In the genomic region with DNA sequence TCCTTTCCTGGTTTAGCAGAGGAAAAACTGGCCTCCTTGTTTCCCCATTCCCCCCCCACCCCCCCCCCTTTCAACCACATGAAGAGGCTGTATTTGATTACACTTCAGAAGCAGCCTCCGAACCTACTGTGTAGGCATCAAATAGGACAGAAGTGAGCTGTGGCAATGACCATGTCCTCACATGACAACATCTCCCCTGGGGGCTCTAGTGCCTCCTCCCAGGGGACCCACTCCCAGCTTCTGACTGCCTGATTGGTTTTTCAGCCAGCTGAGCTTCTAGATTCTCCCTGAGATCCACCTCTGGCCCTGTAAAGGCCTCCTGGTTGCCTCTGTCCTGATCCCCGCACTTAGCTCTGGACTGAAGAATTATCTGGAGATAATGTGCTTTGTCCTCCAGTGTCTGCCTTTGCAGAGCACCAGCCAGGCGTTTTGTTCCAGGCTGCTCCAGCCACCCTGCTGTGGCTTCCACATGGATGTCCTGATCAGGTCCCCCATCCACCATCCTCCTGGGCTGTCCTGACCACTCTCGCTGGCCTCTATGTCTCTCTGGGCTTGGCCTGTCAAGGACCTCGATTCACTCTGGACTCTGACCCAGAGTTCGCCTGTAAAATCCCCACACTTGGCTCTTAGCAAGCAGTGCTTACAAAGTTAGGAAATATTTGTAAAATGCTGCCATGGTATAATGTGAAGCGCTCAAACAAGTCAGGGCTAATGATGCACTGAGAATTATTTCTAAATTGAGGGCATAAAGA, we compare ENCODE assay signal across 14 cellular contexts. TPM values are rescaled to one million over a fixed set of nuclear protein-coding genes. Genes with fewer than 3 reads are reported as not detected.
DNase-seq lines count a peak whose midpoint lies in the region; FAIRE-seq and TF ChIP-seq lines count a peak whose summit lies in the region.
"Had no signal": no experiment of that assay in that cellular context is flagged by ENCODE, and none has a peak within 500 bp of the region (broad histone marks: within the 10 kb centered on the region; RNA-seq: fewer than 3 reads in every experiment).

No MANE protein-coding gene starts in this region.

- no peaks in the 10 kb centered on the region for H4K20me1 ChIP-seq in H1 (replicated peaks in 1 of 2; ENCODE audit: control insufficient read depth in 1 of 2, insufficient read depth in 2 of 2, low read length in 2 of 2)

- no peak overlapping the region; the same call in 1 of the 2 replicates for H4K8ac ChIP-seq in H1 (ENCODE audit: extremely low read depth, insufficient read depth, low read length)

- POLR2A ChIA-PET in H1 (lab: Charles Lee; ENCODE audit: partially characterized antibody) = interaction anchor here (0.8 to 11.8 kb wide), 9 partner anchors 9 to 202 kb away, joined by 3 to 125 read pairs (median 4); no protein-coding TSS in a partner anchor

- H3K14ac ChIP-seq in H1 (ENCODE audit: insufficient read length) = no peak overlapping the region

- H3K4me1 ChIP-seq in H1 (replicated peaks in 1 of 4; ENCODE audit: control insufficient read depth in 3 of 4, insufficient read depth in 4 of 4, low read length in 3 of 4) = peaks cover 0 to 8% (median 0%) of the 10 kb centered on the region in 4 experiments; a peak in 3 of 7 replicates
- peaks cover 0 to 4% of the 10 kb centered on the region in 2 donors for H3K4me1 ChIP-seq in muscle layer of duodenum (ENCODE audit: control insufficient read depth in 1 of 2, insufficient read depth in 2 of 2, low read length in 2 of 2)

- no peak overlapping the region for H2BK15ac ChIP-seq in H1 (ENCODE audit: low read length)

- TF ChIP-seq RAD21 in H1 (IDR thresholded peaks at IDR 0.05 in 1 of 2, conservative IDR thresholded peaks at IDR 0.05 in 1 of 2; ENCODE audit: low read depth in 2 of 2, low read length in 2 of 2) = no peak

- H2AFZ ChIP-seq in H1 (ENCODE audit: low read length) = no peak overlapping the region

- no peak overlapping the region for H2BK5ac ChIP-seq in H1 (ENCODE audit: low read depth, low read length)

- FAIRE-seq in H1 (lab: Jason Lieb, UNC) (no peak), GM12892 (lab: Jason Lieb, UNC) (no peak)

- H3K79me1 ChIP-seq in H1 (ENCODE audit: low read depth, low read length) = no peaks in the 10 kb centered on the region

- H3K4me2 ChIP-seq in H1 (ENCODE audit: insufficient read depth in 1 of 2, low read depth in 2 of 2, low read length in 2 of 2) = no peak overlapping the region

- H3K18ac ChIP-seq in H1 (ENCODE audit: extremely low read depth, low read length) = no peak overlapping the region

- H3K27me3 ChIP-seq in H1 (replicated peaks in 1 of 4; ENCODE audit: control insufficient read depth in 3 of 4, extremely low read depth in 1 of 4, insufficient read depth in 3 of 4, low read length in 3 of 4) (no peaks in the 10 kb centered on the region), muscle layer of duodenum (ENCODE audit: low read depth, low read length) (no peaks in the 10 kb centered on the region)
- H3K27me3 ChIP-seq: suprapubic skin had no signal

- no peak overlapping the region for H3K4ac ChIP-seq in H1 (replicated peaks; ENCODE audit: insufficient read length, low read depth, low read length)

- no peak overlapping the region for H2BK120ac ChIP-seq in H1 (replicated peaks; ENCODE audit: low read depth, low read length)

- no peaks in the 10 kb centered on the region for H3K79me2 ChIP-seq in H1 (ENCODE audit: control insufficient read depth in 1 of 2, insufficient read depth in 2 of 2, low read length in 2 of 2)

- CTCF ChIA-PET in H1 (lab: Charles Lee; ENCODE audit: partially characterized antibody) = interaction anchor here (0.6 to 0.7 kb wide), 2 partner anchors 11 to 12 kb away, joined by 3 to 4 read pairs; no protein-coding TSS in a partner anchor

- no peak overlapping the region for H3K9ac ChIP-seq in H1 (replicated peaks in 1 of 4; ENCODE audit: extremely low read depth in 1 of 4, low read depth in 3 of 4, low read length in 3 of 4)

- peaks cover 0 to 27% (median 11%) of the 10 kb centered on the region in 4 experiments; a peak in 3 of 8 replicates for H3K36me3 ChIP-seq in H1 (ENCODE audit: control insufficient read depth in 2 of 4, insufficient read depth in 4 of 4, low read length in 3 of 4)
- no peaks in the 10 kb centered on the region for H3K36me3 ChIP-seq in muscle layer of duodenum (ENCODE audit: control insufficient read depth in 1 of 2, insufficient read depth in 2 of 2, low read length in 2 of 2)
- H3K36me3 ChIP-seq: suprapubic skin had no signal

- H3K4me3 ChIP-seq in H1 (ENCODE audit: extremely low read depth in 1 of 4, insufficient read depth in 2 of 4, low read depth in 3 of 4, low read length in 4 of 4) = no peak overlapping the region
- H3K4me3 ChIP-seq in muscle layer of duodenum (ENCODE audit: low read depth in 1 of 2, low read length in 2 of 2) = no peak overlapping the region
- H3K4me3 ChIP-seq: suprapubic skin had no signal

- TF ChIP-seq POLR2A in GM18951 (IDR thresholded peaks at IDR 0.05; ENCODE audit: extremely low read depth, insufficient read depth, insufficient read length) (peak; percentile 30), H1 (IDR thresholded peaks at IDR 0.05; ENCODE audit: control extremely low read depth in 1 of 2, low read depth in 2 of 2, low read length in 2 of 2) (peak in 1 of 2 experiments; percentile 16; a peak in 1 of 3 replicates), GM12892 (IDR thresholded peaks at IDR 0.05; ENCODE audit: low read depth, low read length) (no peak)

- no peak overlapping the region for H3K23ac ChIP-seq in H1 (ENCODE audit: insufficient read length)

- H4K91ac ChIP-seq in H1 (replicated peaks; ENCODE audit: insufficient read length, low read length) = no peak overlapping the region

- no peak overlapping the region for H3K56ac ChIP-seq in H1 (replicated peaks; ENCODE audit: insufficient read length, low read depth, low read length)

- H3K23me2 ChIP-seq in H1 (ENCODE audit: low read depth, low read length) = no peaks in the 10 kb centered on the region

- in situ Hi-C loops in GM18951 (cut with MboI; ENCODE audit: low sequenced_read_pairs, unreplicated experiment) = no loop called here

- H3K9me3 ChIP-seq in H1 (ENCODE audit: insufficient read depth in 2 of 2, low read depth in 1 of 2, low read length in 1 of 2) (no peaks in the 10 kb centered on the region), muscle layer of duodenum (ENCODE audit: control insufficient read depth in 1 of 2, low read length in 2 of 2) (no peaks in the 10 kb centered on the region)
- H3K9me3 ChIP-seq: suprapubic skin had no signal

- no peak overlapping the region for H4K5ac ChIP-seq in H1 (ENCODE audit: insufficient read length, low read depth, low read length)

- H2BK20ac ChIP-seq in H1 (ENCODE audit: low read length) = no peak overlapping the region

- no peak overlapping the region for H3K27ac ChIP-seq in H1 (ENCODE audit: low read depth, low read length)
- H3K27ac ChIP-seq in muscle layer of duodenum (ENCODE audit: low read length) = peak overlapping the region; percentile 35
- H3K27ac ChIP-seq: suprapubic skin had no signal

- H2AK5ac ChIP-seq in H1 (ENCODE audit: low read depth, low read length) = no peak overlapping the region

- DNase-seq in AG20443 (ENCODE audit: low spot score) (peak; percentile 27), H1 (ENCODE audit: low read depth in 1 of 2, low spot score in 2 of 2) (no peak), GM12892 (ENCODE audit: insufficient read length) (no peak), SIG-M5 (lab: John Stamatoyannopoulos, UW) (no peak), mucosa of gallbladder (ENCODE audit: low spot score) (no peak)
- no peak for DNase-seq in stimulated activated CD8-positive, alpha-beta memory T cell treated with anti-CD3 and anti-CD28 coated beads, Interleukin-4, amount 100 ng/mL, for 48 hours
- DNase-seq: activated CD4-positive, alpha-beta memory T cell treated with anti-CD3 and anti-CD28 coated beads for 36 hours; immature natural killer cell; KBM-7; NCI-H748 treated with DMSO at 0.1 percent for 48 hours; stimulated activated CD4-positive, alpha-beta T cell treated with anti-CD3 and anti-CD28 coated beads, Interleukin-1b, Interleukin-23, amount 100 ng/mL, for 48 hours had no signal

- no peak for TF ChIP-seq EP300 in H1 (IDR thresholded peaks at IDR 0.05; ENCODE audit: borderline replicate concordance in 1 of 2, low read depth in 2 of 2, low read length in 2 of 2)

- TF ChIP-seq CTCF in H1 (IDR thresholded peaks at IDR 0.05; ENCODE audit: control extremely low read depth in 1 of 3, insufficient read depth in 1 of 3, low read depth in 1 of 3, low read length in 3 of 3) = no peak

- no peak overlapping the region; the same call in 1 of the 2 replicates for H2BK12ac ChIP-seq in H1 (ENCODE audit: low read depth, low read length)

- WGBS in H1 (ENCODE audit: extremely low coverage in 1 of 2, insufficient coverage in 1 of 2, insufficient read length in 1 of 2, insufficient replicate concordance in 2 of 2, low coverage in 1 of 2, low lambda C conversion rate in 2 of 2, missing lambda C conversion rate in 1 of 2), 2 experiments = 90% methylated on average over 6 of the region's 7 CpGs; no CpG with 5 or more reads in 1 of the 2 experiments

TF ChIP-seq in H1, 55 proteins besides CTCF, POLR2A, EP300 and RAD21:
- TF ChIP-seq ZNF274 (IDR thresholded peaks at IDR 0.05; ENCODE audit: borderline replicate concordance, extremely low read depth, low read length) (no peak), POLR2AphosphoS5 (IDR thresholded peaks at IDR 0.05; ENCODE audit: low read depth, low read length) (peak; percentile 44; the same call in 1 of the 2 replicates)

RNA-seq across cellular contexts. Expression of a gene that starts 42.4 kb away (rescaled TPM):
- total RNA-seq in H1 (2021; fragmentation: NEBNext Ultra II Directional; extraction: Animal tissue kit (Norgen Biotek cat#: 25700)) = 389 and 406 TPM in 2 replicates
- polyA plus RNA-seq in H1 (2011; rRNA removed) = 277 and 508 TPM in 2 replicates
- polyA plus RNA-seq in H1 (2011; cell fraction: cytosol; rRNA removed) = 339 TPM
- 107 TPM for polyA plus RNA-seq in H1 (2011; cell fraction: nucleus; rRNA removed)
- polyA plus RNA-seq in H1 (2012, experiment 1 of 2) = 385 to 924 TPM (median 902 TPM) in 4 replicates
- 199 TPM for polyA plus RNA-seq in H1 (2012, experiment 2 of 2)
- 691 TPM for polyA plus RNA-seq in H1 (2013, experiment 1 of 2)
- polyA plus RNA-seq in H1 (2013, experiment 2 of 2) = 740 TPM
- polyA minus RNA-seq in H1 (2011; rRNA and poly(A)+ RNA removed) = 61.9 and 62.2 TPM in 2 replicates
- polyA minus RNA-seq in H1 (2011; cell fraction: cytosol; rRNA and poly(A)+ RNA removed) = 93.4 TPM
- 146 TPM for polyA minus RNA-seq in H1 (2011; cell fraction: nucleus; rRNA and poly(A)+ RNA removed)
- 1,193 TPM for polyA plus RNA-seq in GM12892 (2012; ENCODE audit: missing spikeins)
- 345 TPM for total RNA-seq in mucosa of gallbladder
